In genomic region chr15:90101969-90102890, GRCh38 we compare ENCODE assay signal across 8 cellular contexts. TPM values are rescaled to one million over a fixed set of nuclear protein-coding genes. Genes with fewer than 3 reads are reported as not detected.
DNase-seq lines count a peak whose midpoint lies in the region; ATAC-seq and TF ChIP-seq lines count a peak whose summit lies in the region.

Gene IDH2, minus strand, starts transcription at chr15:90102468. Its CDS starts 78 bp downstream, at chr15:90102390.

- WGBS in hepatocyte (ENCODE audit: low lambda C conversion rate, missing lambda C conversion rate) = 2% methylated on average over 71 of the region's 104 CpGs

- peak within 1 kb of the TSS; percentile 87 for H3K4me2 ChIP-seq in hepatocyte

- peak within 1 kb of the TSS; percentile 49 for H3K9ac ChIP-seq in rectal smooth muscle tissue (ENCODE audit: low read length)

- peak within 1 kb of the TSS; percentile 79 for H2AFZ ChIP-seq in hepatocyte

- in situ Hi-C loops in astrocyte of the spinal cord (cut with HindIII; ENCODE audit: low sequenced_read_pairs) = no loop called here

- H3K27me3 ChIP-seq in hepatocyte (no peaks in the 10 kb centered on the region), rectal smooth muscle tissue (ENCODE audit: control insufficient read depth, insufficient read depth, low read length) (no peaks in the 10 kb centered on the region)

- no peaks in the 10 kb centered on the region for H4K20me1 ChIP-seq in hepatocyte (ENCODE audit: insufficient read depth, poor library complexity, severe bottlenecking)

- H3K9me2 ChIP-seq in hepatocyte (replicated peaks; ENCODE audit: insufficient read depth) = no peaks in the 10 kb centered on the region

- ATAC-seq in HG02610 (IDR thresholded peaks at IDR 0.05; ENCODE audit: unreplicated experiment) = peak; percentile 72

- peaks cover 51% of the 10 kb centered on the region for H3K79me2 ChIP-seq in hepatocyte

- peak within 1 kb of the TSS; percentile 91 for H3K27ac ChIP-seq in hepatocyte
- H3K27ac ChIP-seq in rectal smooth muscle tissue (ENCODE audit: low read depth, low read length) = peak within 1 kb of the TSS; percentile 95

- H3K4me1 ChIP-seq in hepatocyte (ENCODE audit: insufficient read depth) (peaks cover 36% of the 10 kb centered on the region), rectal smooth muscle tissue (ENCODE audit: control insufficient read depth, insufficient read depth, low read length) (peaks cover 55% of the 10 kb centered on the region)

- no peaks in the 10 kb centered on the region for H3K36me3 ChIP-seq in hepatocyte (replicated peaks; ENCODE audit: insufficient read depth, low read depth)
- H3K36me3 ChIP-seq in rectal smooth muscle tissue (ENCODE audit: control insufficient read depth, insufficient read depth, low read length) = no peaks in the 10 kb centered on the region

- H3K9me3 ChIP-seq in hepatocyte (ENCODE audit: low read depth) = no peaks in the 10 kb centered on the region

- DNase-seq in NCI-H1417 (lab: John Stamatoyannopoulos, UW) = peak; percentile 87 to 95 (median 93)
- no peak for DNase-seq in NCI-H1417 treated with DMSO at 0.1 percent for 48 hours (lab: John Stamatoyannopoulos, UW)
- DNase-seq in NCI-H1105 (lab: John Stamatoyannopoulos, UW) = peak; percentile 33
- peak; percentile 59 for DNase-seq in T-helper 9 cell
- peak; percentile 80 for DNase-seq in astrocyte of the spinal cord (ENCODE audit: low read depth, low spot score)
- peak; percentile 96 for DNase-seq in hepatocyte (ENCODE audit: low spot score)

- H3K4me3 ChIP-seq in astrocyte of the spinal cord (ENCODE audit: low read depth, low read length) (peak within 1 kb of the TSS; percentile 58), hepatocyte (peak within 1 kb of the TSS; percentile 92), rectal smooth muscle tissue (ENCODE audit: low read length) (peak within 1 kb of the TSS; percentile 76)

- no peak for TF ChIP-seq CTCF in astrocyte of the spinal cord (IDR thresholded peaks at IDR 0.05; ENCODE audit: low read depth, low read length)
- no peak for TF ChIP-seq CTCF in hepatocyte (IDR thresholded peaks at IDR 0.05; ENCODE audit: poor library complexity)

RNA-seq across cellular contexts. Expression of gene IDH2, which starts in this region (rescaled TPM):
- 157 and 163 TPM in 2 replicates for total RNA-seq in hepatocyte
- polyA plus RNA-seq in hepatocyte = 310 and 327 TPM in 2 replicates
